In the genomic region with DNA sequence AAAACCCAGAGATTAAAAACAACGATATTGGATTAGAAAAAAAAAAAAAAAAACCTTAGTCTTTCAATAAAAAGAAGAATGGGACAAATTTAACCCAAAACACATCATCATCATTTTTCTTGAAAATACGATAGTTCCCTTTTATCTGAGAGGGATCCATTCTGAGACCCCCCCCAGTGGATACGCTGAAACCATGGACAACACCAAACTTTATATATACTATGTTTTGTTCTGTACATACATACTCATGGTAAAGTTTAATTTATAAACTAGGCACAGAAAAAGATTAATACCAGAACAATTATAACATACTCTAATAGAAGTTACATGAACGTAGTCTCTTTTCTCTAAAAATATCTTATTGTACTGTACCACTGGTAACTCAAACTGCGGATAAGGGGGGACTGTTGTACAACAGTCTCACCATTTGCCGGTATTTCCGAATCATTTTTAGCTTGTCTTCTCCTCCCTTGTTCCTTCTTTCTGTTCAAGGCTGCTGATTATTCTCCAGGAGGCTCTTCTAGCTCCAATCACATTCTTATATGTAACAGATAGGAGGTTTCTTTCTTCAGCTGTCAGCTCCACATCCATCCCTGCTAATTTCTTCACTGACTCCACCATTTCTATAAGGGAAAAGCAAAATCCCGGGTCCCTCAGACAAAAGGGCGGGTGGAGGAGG, we compare ENCODE assay signal across 8 cellular contexts.
A peak's percentile ranks its signal among the peaks of the same experiment; 100 is the strongest.
DNase-seq lines count a peak whose midpoint lies in the region; ATAC-seq and TF ChIP-seq lines count a peak whose summit lies in the region.

No MANE protein-coding gene starts in this region.

- peak overlapping the region; percentile 83 for H3K4me3 Mint-ChIP-seq in stimulated activated naive CD8-positive, alpha-beta T cell treated with anti-CD3 and anti-CD28 coated beads, Interleukin-15, Interleukin-2, amounts not matched to agents 100 ng/mL and 50 ng/mL, for 24 hours

- H3K36me3 ChIP-seq in muscle layer of duodenum (ENCODE audit: control insufficient read depth in 1 of 2, insufficient read depth in 2 of 2, low read length in 2 of 2) = peaks cover 0 to 5% of the 10 kb centered on the region in 2 donors

- no peak for TF ChIP-seq CTCF in coronary artery (IDR thresholded peaks at IDR 0.05)

- no peaks in the 10 kb centered on the region for H3K27me3 ChIP-seq in muscle layer of duodenum (ENCODE audit: low read depth, low read length)

- H3K4me1 Mint-ChIP-seq in stimulated activated naive CD8-positive, alpha-beta T cell treated with anti-CD3 and anti-CD28 coated beads, Interleukin-15, Interleukin-2, amounts not matched to agents 100 ng/mL and 50 ng/mL, for 24 hours (ENCODE audit: low read depth) = peaks cover 15% of the 10 kb centered on the region

- no peaks in the 10 kb centered on the region for H3K9me3 ChIP-seq in muscle layer of duodenum (ENCODE audit: control insufficient read depth in 1 of 2, low read length in 2 of 2)

- H3K27me3 Mint-ChIP-seq in stimulated activated naive CD8-positive, alpha-beta T cell treated with anti-CD3 and anti-CD28 coated beads, Interleukin-15, Interleukin-2, amounts not matched to agents 100 ng/mL and 50 ng/mL, for 24 hours = peaks cover 12% of the 10 kb centered on the region

- H3K9me3 Mint-ChIP-seq in stimulated activated naive CD8-positive, alpha-beta T cell treated with anti-CD3 and anti-CD28 coated beads, Interleukin-15, Interleukin-2, amounts not matched to agents 100 ng/mL and 50 ng/mL, for 24 hours = no peaks in the 10 kb centered on the region

- peak overlapping the region; percentile 84 for H3K4me3 ChIP-seq in coronary artery
- H3K4me3 ChIP-seq in muscle layer of duodenum (ENCODE audit: low read depth in 1 of 2, low read length in 2 of 2) = peak overlapping the region; percentile 67 to 78

- no peaks in the 10 kb centered on the region for H3K36me3 Mint-ChIP-seq in stimulated activated naive CD8-positive, alpha-beta T cell treated with anti-CD3 and anti-CD28 coated beads, Interleukin-15, Interleukin-2, amounts not matched to agents 100 ng/mL and 50 ng/mL, for 24 hours (ENCODE audit: low read depth)

- H3K27ac Mint-ChIP-seq in stimulated activated naive CD8-positive, alpha-beta T cell treated with anti-CD3 and anti-CD28 coated beads, Interleukin-15, Interleukin-2, amounts not matched to agents 100 ng/mL and 50 ng/mL, for 24 hours = peak overlapping the region; percentile 57

- H3K27ac ChIP-seq in coronary artery (peak overlapping the region; percentile 71 to 93), muscle layer of duodenum (ENCODE audit: low read length) (peak overlapping the region; percentile 69)

- no peak for ATAC-seq in stimulated activated naive CD8-positive, alpha-beta T cell treated with anti-CD3 and anti-CD28 coated beads, Interleukin-15, Interleukin-2, amounts not matched to agents 100 U/mL and 50 U/mL, for 24 hours

- peaks cover 0 to 5% of the 10 kb centered on the region in 2 donors for H3K4me1 ChIP-seq in muscle layer of duodenum (ENCODE audit: control insufficient read depth in 1 of 2, insufficient read depth in 2 of 2, low read length in 2 of 2)

- DNase-seq in stimulated activated naive CD8-positive, alpha-beta T cell treated with anti-CD3 and anti-CD28 coated beads, Interleukin-15, Interleukin-2, amounts not matched to agents 100 U/mL and 50 U/mL, for 24 hours = no peak
- DNase-seq in coronary artery (ENCODE audit: low spot score) = no peak
- DNase-seq in cerebellar nuclear complex (lab: John Stamatoyannopoulos, UW) = no peak
- no peak for DNase-seq in NCI-H187 treated with DMSO at 0.1 percent for 48 hours (lab: John Stamatoyannopoulos, UW)
- no peak for DNase-seq in DMS53 (lab: John Stamatoyannopoulos, UW)
- no peak for DNase-seq in AML-193 (lab: John Stamatoyannopoulos, UW)
